ENCODE assay signal across 9 cellular contexts in genomic region chr9:36136894-36137391, GRCh38. TPM values are rescaled to one million over a fixed set of nuclear protein-coding genes. Genes with fewer than 3 reads are reported as not detected.
DNase-seq lines count a peak whose midpoint lies in the region; ATAC-seq and TF ChIP-seq lines count a peak whose summit lies in the region.
"Had no signal": no experiment of that assay in that cellular context is flagged by ENCODE, and none has a peak within 500 bp of the region (broad histone marks: within the 10 kb centered on the region; RNA-seq: fewer than 3 reads in every experiment).

No MANE protein-coding gene starts in this region.

- no peaks in the 10 kb centered on the region for H3K9me2 ChIP-seq in neural cell (ENCODE audit: insufficient read depth, low read length)

- no TSS peak for BruUV-seq in Panc1 (replicated peaks; lab: Mats Ljungman, UMichigan)

- peak; percentile 18 for ATAC-seq in Panc1

- TF ChIP-seq RAD21 in neural cell (conservative IDR thresholded peaks at IDR 0.05) = no peak

- H3K4me3 ChIP-seq in GM12875 (ENCODE audit: low read depth, low read length) (peak overlapping the region; percentile 68), Panc1 (ENCODE audit: low read depth in 2 of 2, low read length in 2 of 2) (peak overlapping the region; percentile 49 to 61), esophagus (ENCODE audit: low read depth in 1 of 2, low read length in 2 of 2) (peak overlapping the region; percentile 57 to 59), neural cell (ENCODE audit: low read length) (peak overlapping the region; percentile 73)

- CTCF ChIA-PET in HEK293T (lab: Yijun Ruan, JAX) (interaction anchor here (0.6 kb wide), 1 partner anchor 14 kb away, joined by 3 read pairs; no protein-coding TSS in a partner anchor), Panc1 (lab: Charles Lee) (interaction anchor here (0.8 kb wide), 1 partner anchor 30 kb away, joined by 3 read pairs; no protein-coding TSS in a partner anchor)

- no peak overlapping the region for H2AFZ ChIP-seq in neural cell (ENCODE audit: low read depth, low read length)

- H3K9me3 ChIP-seq in Panc1 (ENCODE audit: control insufficient read depth, insufficient read depth, low read depth, low read length) = no peaks in the 10 kb centered on the region
- H3K9me3 ChIP-seq in esophagus (ENCODE audit: control insufficient read depth in 2 of 2, insufficient read depth in 1 of 2, low read depth in 1 of 2, low read length in 1 of 2) = no peaks in the 10 kb centered on the region
- no peaks in the 10 kb centered on the region for H3K9me3 ChIP-seq in neural cell (ENCODE audit: low read length)

- H3K36me3 ChIP-seq in Panc1 (ENCODE audit: control insufficient read depth, insufficient read depth, low read length) = no peaks in the 10 kb centered on the region
- no peaks in the 10 kb centered on the region for H3K36me3 ChIP-seq in esophagus (ENCODE audit: control insufficient read depth in 2 of 2, insufficient read depth in 2 of 2, low read length in 1 of 2)
- no peaks in the 10 kb centered on the region for H3K36me3 ChIP-seq in neural cell (ENCODE audit: insufficient read depth, low read length)

- no peaks in the 10 kb centered on the region for H3K79me2 ChIP-seq in neural cell (replicated peaks; ENCODE audit: insufficient read depth, low read length)

- H3K27me3 ChIP-seq in Panc1 (ENCODE audit: control insufficient read depth, insufficient read depth, low read length) = peaks cover 11% of the 10 kb centered on the region
- no peaks in the 10 kb centered on the region for H3K27me3 ChIP-seq in esophagus (ENCODE audit: control insufficient read depth in 1 of 2, insufficient read depth in 2 of 2, low read length in 2 of 2)
- H3K27me3 ChIP-seq in neural cell (ENCODE audit: insufficient read depth, low read depth, low read length) = peaks cover 33% of the 10 kb centered on the region

- POLR2A ChIA-PET in HEK293T (lab: Yijun Ruan, JAX) = interaction anchor here (1.9 kb wide), 1 partner anchor 26 kb away, joined by 6 read pairs; no protein-coding TSS in a partner anchor
- POLR2A ChIA-PET in Panc1 (lab: Charles Lee) = no interaction called here

- peak overlapping the region; percentile 31 for H3K4me2 ChIP-seq in neural cell (ENCODE audit: low read length)

- WGBS in esophagus, 2 donors = 1% methylated on average over 25 to 40 of the region's 40 CpGs

- H4K20me1 ChIP-seq in neural cell (ENCODE audit: insufficient read depth) = no peaks in the 10 kb centered on the region

- in situ Hi-C loops in Panc1 (cut with HindIII; ENCODE audit: low pct_unique_long_range_greater_than_20kb, low sequenced_read_pairs) = no loop called here

- no peaks in the 10 kb centered on the region for H3F3A ChIP-seq in neural cell (ENCODE audit: insufficient read depth, low read length, poor library complexity, severe bottlenecking)

- TF ChIP-seq CTCF in GM12875 (IDR thresholded peaks at IDR 0.05; ENCODE audit: borderline replicate concordance, insufficient read depth, low read depth, low read length) (no peak), Panc1 (IDR thresholded peaks at IDR 0.05) (no peak), neural cell (IDR thresholded peaks at IDR 0.05; ENCODE audit: poor library complexity, severe bottlenecking) (no peak)

- peak; percentile 27 for DNase-seq in HEK293T (ENCODE audit: extremely low spot score)
- DNase-seq in Panc1 (ENCODE audit: low read depth, low spot score) = no peak
- no peak for DNase-seq in amniotic stem cell (lab: John Stamatoyannopoulos, UW)
- no peak for DNase-seq in COLO668 (lab: John Stamatoyannopoulos, UW; ENCODE audit: unreplicated experiment)
- no peak for DNase-seq in GM19238 (ENCODE audit: insufficient read length, low spot score)

- TF ChIP-seq EP300 in neural cell (conservative IDR thresholded peaks at IDR 0.05; ENCODE audit: poor library complexity, severe bottlenecking) = no peak

- H3K9ac ChIP-seq in neural cell (ENCODE audit: low read length) = peak overlapping the region; percentile 69

- intact Hi-C loops in Panc1 (cut with micrococcal nuclease; ENCODE audit: unreplicated experiment) = no loop called here

- H3K27ac ChIP-seq in Panc1 (ENCODE audit: low read length) (no peak overlapping the region), esophagus (ENCODE audit: low read depth in 2 of 2, low read length in 1 of 2) (peak overlapping the region; percentile 54 to 66), neural cell (ENCODE audit: low read length) (no peak overlapping the region)

- H3K4me1 ChIP-seq in Panc1 (ENCODE audit: control insufficient read depth, insufficient read depth, low read length) = peaks cover 10% of the 10 kb centered on the region
- H3K4me1 ChIP-seq in esophagus (ENCODE audit: control insufficient read depth in 2 of 2, insufficient read depth in 2 of 2, low read length in 1 of 2) = peaks cover 8 to 17% of the 10 kb centered on the region in 2 donors

TF ChIP-seq in HEK293T, 16 proteins besides CTCF, POLR2A, EP300 and RAD21:
- TF ChIP-seq LEF1 (IDR thresholded peaks at IDR 0.05; ENCODE audit: borderline replicate concordance) (no peak), FOXM1 (IDR thresholded peaks at IDR 0.05; ENCODE audit: borderline replicate concordance) (no peak), FOXK2 (IDR thresholded peaks at IDR 0.05) (no peak), HDGF (IDR thresholded peaks at IDR 0.05; ENCODE audit: borderline replicate concordance) (no peak), FOXA1 (IDR thresholded peaks at IDR 0.05) (no peak), TARDBP (IDR thresholded peaks at IDR 0.05) (no peak), ARNT (IDR thresholded peaks at IDR 0.05) (no peak), CTBP1 (IDR thresholded peaks at IDR 0.05; ENCODE audit: borderline replicate concordance) (no peak), ZNF384 (IDR thresholded peaks at IDR 0.05) (no peak), NFRKB (IDR thresholded peaks at IDR 0.05) (no peak), SUZ12 (IDR thresholded peaks at IDR 0.05) (no peak)
TF ChIP-seq in HEK293T: peak in this region for 0.

TF ChIP-seq in neural cell, 6 proteins besides CTCF, POLR2A, EP300 and RAD21:
- no peak for TF ChIP-seq POLR2AphosphoS5 (IDR thresholded peaks at IDR 0.05)

RNA-seq across cellular contexts. Expression of gene GLIPR2, which starts 0.4 kb away (rescaled TPM):
- 4.9 TPM for total RNA-seq in Panc1 (2021; ENCODE audit: unreplicated experiment)
- 2.7 TPM for polyA plus RNA-seq in Panc1 (2012; ENCODE audit: insufficient read length)
- polyA plus RNA-seq in esophagus (1 to 10 TPM; 3.7 to 8.0 TPM), neural cell (8.0 and 16.1 TPM in 2 replicates)
- 4.6 and 5.6 TPM in 2 replicates for polyA minus RNA-seq in neural cell

RNA-seq across cellular contexts. Expression of gene CCIN, which starts 32.2 kb away (rescaled TPM):
- total RNA-seq in Panc1 (2021; ENCODE audit: unreplicated experiment) = 0.13 TPM
- not detected for polyA plus RNA-seq in Panc1 (2012; ENCODE audit: insufficient read length)
- polyA plus RNA-seq in esophagus = not detected
- polyA plus RNA-seq in neural cell = not detected in 2 replicates
- not detected in 2 replicates for polyA minus RNA-seq in neural cell
- total RNA-seq: activated CD8-positive, alpha-beta memory T cell treated with anti-CD3 and anti-CD28 coated beads for 36 hours had no signal

RNA-seq across cellular contexts. Expression of gene CLTA, which starts 53.8 kb away (rescaled TPM):
- total RNA-seq in Panc1 (2021; ENCODE audit: unreplicated experiment) = 760 TPM
- 733 TPM for polyA plus RNA-seq in Panc1 (2012; ENCODE audit: insufficient read length)
- 100 to 1,000 TPM in 1 of 2 donors, 10 to 100 TPM in 1; 93.2 to 202 TPM for polyA plus RNA-seq in esophagus
- 420 and 461 TPM in 2 replicates for polyA plus RNA-seq in neural cell
- 143 and 157 TPM in 2 replicates for polyA minus RNA-seq in neural cell

Comparison
In these comparisons a context has a peak if more than half of its experiments do, and no peak if none do; other contexts are left out.
1. H3K27ac ChIP-seq: peak in esophagus (2 of 2); none in Panc1 (single experiment) and neural cell (single experiment).
2. Peak in every context shown above with its lines, with median percentiles within 50 percentile points of each other: H3K4me3 ChIP-seq.